ENCODE assay signal across 8 cellular contexts in the genomic region with DNA sequence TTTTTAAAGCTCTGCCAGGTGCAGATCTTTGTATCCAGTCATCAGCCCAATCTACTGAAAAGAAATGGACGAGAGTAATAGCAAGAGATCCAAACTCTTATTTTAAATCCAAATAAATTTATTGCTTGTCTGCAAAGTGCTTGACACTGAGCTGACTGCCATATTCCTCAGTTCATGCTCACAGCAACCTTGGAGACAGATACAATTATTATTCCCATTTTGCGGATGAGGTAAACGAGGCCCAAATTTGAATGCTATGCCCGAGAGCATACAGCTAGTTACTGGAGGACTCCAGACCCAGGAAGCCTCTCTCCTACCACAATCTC. TPM values are rescaled to one million over a fixed set of nuclear protein-coding genes. Genes with fewer than 3 reads are reported as not detected.
DNase-seq lines count a peak whose midpoint lies in the region; ATAC-seq, FAIRE-seq and TF ChIP-seq lines count a peak whose summit lies in the region.

No MANE protein-coding gene starts in this region.

- no peaks in the 10 kb centered on the region for H4K20me1 ChIP-seq in K562 (replicated peaks; ENCODE audit: control insufficient read depth, insufficient read depth, low read length)

- H3K9me3 ChIP-seq in K562 (replicated peaks; ENCODE audit: control insufficient read depth, insufficient read depth, low read depth, low read length), result no peaks in the 10 kb centered on the region; the same call in 1 of the 2 replicates
- no peaks in the 10 kb centered on the region for H3K9me3 ChIP-seq in transverse colon

- peak overlapping the region; percentile 100 for H3K4me3 Mint-ChIP-seq in activated naive CD4-positive, alpha-beta T cell treated with anti-CD3 and anti-CD28 coated beads, Interleukin-2, amount 10 ng/mL, durations not matched to agents 7 days and 5 days

- no peak for ATAC-seq in K562

- intact Hi-C loops in K562 (cut with micrococcal nuclease), result loop anchor here (1.0 kb wide), 4 partner anchors 27 to 358 kb away; no protein-coding TSS in a partner anchor
- intact Hi-C loops in transverse colon (cut with DNase I; ENCODE audit: low total_unique reads), result no loop called here

- peaks cover 7% of the 10 kb centered on the region for H3K27me3 Mint-ChIP-seq in activated naive CD4-positive, alpha-beta T cell treated with anti-CD3 and anti-CD28 coated beads, Interleukin-2, amount 10 ng/mL, durations not matched to agents 7 days and 5 days

- no peaks in the 10 kb centered on the region for H3K9me3 Mint-ChIP-seq in activated naive CD4-positive, alpha-beta T cell treated with anti-CD3 and anti-CD28 coated beads, Interleukin-2, amount 10 ng/mL, durations not matched to agents 7 days and 5 days

- peak overlapping the region; percentile 95 for H3K4me3 ChIP-seq in K562
- H3K4me3 ChIP-seq in transverse colon, result peak overlapping the region; percentile 49 to 74 (median 60)

- peaks cover 42% of the 10 kb centered on the region for H3K36me3 ChIP-seq in K562 (ENCODE audit: control insufficient read depth, insufficient read depth, low read length)
- peaks cover 0 to 20% (median 7%) of the 10 kb centered on the region in 4 donors for H3K36me3 ChIP-seq in transverse colon

- TF ChIP-seq CTCF in K562 (IDR thresholded peaks at IDR 0.05 in 2 of 3, conservative IDR thresholded peaks at IDR 0.05 in 1 of 3; ENCODE audit: insufficient read depth in 2 of 3, low read depth in 1 of 3, low read length in 3 of 3) (no peak), transverse colon (IDR thresholded peaks at IDR 0.05) (no peak)

- peaks cover 24% of the 10 kb centered on the region for H3K36me3 Mint-ChIP-seq in activated naive CD4-positive, alpha-beta T cell treated with anti-CD3 and anti-CD28 coated beads, Interleukin-2, amount 10 ng/mL, durations not matched to agents 7 days and 5 days

- peaks cover 50% of the 10 kb centered on the region for H3K79me2 ChIP-seq in K562 (ENCODE audit: control insufficient read depth, insufficient read depth, low read length)

- peaks cover 5 to 14% of the 10 kb centered on the region in 2 experiments; a peak in 4 of 5 replicates for H3K4me1 ChIP-seq in K562 (replicated peaks in 1 of 2; ENCODE audit: control insufficient read depth in 2 of 2, insufficient read depth in 2 of 2, low read length in 2 of 2)
- H3K4me1 ChIP-seq in transverse colon, result peaks cover 0 to 20% (median 15%) of the 10 kb centered on the region in 4 donors

- CTCF ChIA-PET in activated naive CD4-positive, alpha-beta T cell treated with anti-CD3 and anti-CD28 coated beads, Interleukin-2, amount 10 ng/mL, durations not matched to agents 7 days and 5 days (lab: Charles Lee), result interaction anchor here (0.5 to 3.7 kb wide), 16 partner anchors 8 to 402 kb away, joined by 3 to 48 read pairs (median 4); a partner anchor contains a TSS
- CTCF ChIA-PET in K562 (lab: Yijun Ruan, JAX; ENCODE audit: low intra/inter-chr PET ratio), result interaction anchor here (1.5 to 1.8 kb wide), 2 partner anchors 45 to 358 kb away, joined by 7 to 29 read pairs; no protein-coding TSS in a partner anchor

- H3K27ac ChIP-seq in K562 (ENCODE audit: extremely low read depth, low read depth, low read length), result peak overlapping the region; percentile 84
- peak overlapping the region; percentile 60 to 83 (median 80) for H3K27ac ChIP-seq in transverse colon

- peak overlapping the region; percentile 94 for H2AFZ ChIP-seq in K562 (ENCODE audit: low read depth, low read length)

- H3K27ac Mint-ChIP-seq in activated naive CD4-positive, alpha-beta T cell treated with anti-CD3 and anti-CD28 coated beads, Interleukin-2, amount 10 ng/mL, durations not matched to agents 7 days and 5 days, result peak overlapping the region; percentile 96

- TF ChIP-seq RAD21 in K562 (CRISPR knock-in tag; conservative IDR thresholded peaks at IDR 0.05 in 1 of 2, IDR thresholded peaks at IDR 0.05 in 1 of 2), result no peak

- TF ChIP-seq POLR2A in K562 (conservative IDR thresholded peaks at IDR 0.05) (no peak), transverse colon (IDR thresholded peaks at IDR 0.05) (no peak)

- no TSS peak for BruUV-seq in K562 (replicated peaks; lab: Mats Ljungman, UMichigan)

- DNase-seq in activated naive CD4-positive, alpha-beta T cell treated with anti-CD3 and anti-CD28 coated beads, Interleukin-2, amount 10 ng/mL, durations not matched to agents 7 days and 5 days, result no peak
- no peak for DNase-seq in activated naive CD4-positive, alpha-beta T cell (lab: John Stamatoyannopoulos, UW)
- DNase-seq in K562 (ENCODE audit: extremely low read depth in 1 of 4, low spot score in 3 of 4), result no peak
- peak; percentile 13 to 16 for DNase-seq in lung microvascular endothelial cell (ENCODE audit: low read depth in 2 of 2)
- no peak for DNase-seq in transverse colon
- no peak for DNase-seq in stimulated activated CD4-positive, alpha-beta T cell treated with anti-CD3 and anti-CD28 coated beads, Interleukin-2, amount 100 ng/mL, for 24 hours
- no peak for DNase-seq in NCI-H2029 (lab: John Stamatoyannopoulos, UW)
- DNase-seq in OCI-M1 (lab: John Stamatoyannopoulos, UW), result no peak

- H3K9me1 ChIP-seq in K562 (ENCODE audit: control insufficient read depth, insufficient read depth, low read length), result no peaks in the 10 kb centered on the region

- H3K27me3 ChIP-seq in K562 (ENCODE audit: control insufficient read depth in 2 of 2, insufficient read depth in 2 of 2, low read length in 2 of 2), result no peaks in the 10 kb centered on the region
- no peaks in the 10 kb centered on the region for H3K27me3 ChIP-seq in transverse colon

- H3K9ac ChIP-seq in K562 (ENCODE audit: insufficient read depth in 1 of 2, low read depth in 2 of 2, low read length in 2 of 2), result peak overlapping the region; percentile 97 to 99

- peaks cover 37% of the 10 kb centered on the region for H3K4me1 Mint-ChIP-seq in activated naive CD4-positive, alpha-beta T cell treated with anti-CD3 and anti-CD28 coated beads, Interleukin-2, amount 10 ng/mL, durations not matched to agents 7 days and 5 days

- in situ Hi-C loops in K562 (cut with MboI) (loop anchor here (5.0 kb wide), 1 partner anchor 42 kb away; no protein-coding TSS in a partner anchor), transverse colon (cut with MboI; ENCODE audit: low pct_ligation_motif_present in 1 of 4, low pct_unique_long_range_greater_than_20kb in 1 of 4, low sequenced_read_pairs in 3 of 4) (loop anchor here in 2 of 4 donors (10.0 kb wide), 2 partner anchors 49 to 359 kb away; no protein-coding TSS in a partner anchor)

- TF ChIP-seq EP300 in K562 (IDR thresholded peaks at IDR 0.05; ENCODE audit: low read length) (no peak), transverse colon (IDR thresholded peaks at IDR 0.05; ENCODE audit: low read depth) (no peak)

- POLR2A ChIA-PET in K562 (lab: Yijun Ruan, JAX), result interaction anchor here (0.5 to 4.0 kb wide), 12 partner anchors 8 to 50 kb away, joined by 3 to 56 read pairs (median 5); a partner anchor contains a TSS

- FAIRE-seq in K562 (lab: Jason Lieb, UNC), result no peak

- WGBS in K562 (ENCODE audit: insufficient coverage, low coverage, missing lambda C conversion rate), result 0% methylated on average over 4 of the region's 4 CpGs
- 7 to 14% methylated on average over 1 to 4 of the region's 4 CpGs for WGBS in transverse colon (ENCODE audit: low coverage in 1 of 2), 2 donors

- peak overlapping the region; percentile 98 for H3K4me2 ChIP-seq in K562 (ENCODE audit: insufficient read depth, low read length)

RNA-seq across cellular contexts. Expression of a gene that starts 0.6 kb away (rescaled TPM):
- total RNA-seq in K562 (2011; cell fraction: chromatin; rRNA removed; ENCODE audit: low replicate concordance), result 105 and 163 TPM in 2 replicates
- total RNA-seq in K562 (2011; cell fraction: nucleolus; rRNA removed), result 111 and 135 TPM in 2 replicates
- 77.2 and 104 TPM in 2 replicates for total RNA-seq in K562 (2011; cell fraction: nucleoplasm; rRNA removed)
- 91.1 and 91.3 TPM in 2 replicates for total RNA-seq in K562 (2014; rRNA removed)
- 61.3 and 63.6 TPM in 2 replicates for total RNA-seq in K562 (2014; rRNA removed; fragmentation: Illumina TruSeq; extraction: Trizol)
- total RNA-seq in K562 (2015; rRNA removed; fragmentation: Illumina TruSeq; extraction: Trizol), result 81.2 and 85.7 TPM in 2 replicates
- 117 and 119 TPM in 2 replicates for total RNA-seq in K562 (2021)
- polyA plus RNA-seq in K562 (2011; rRNA removed), result 116 and 135 TPM in 2 replicates
- 157 and 178 TPM in 2 replicates for polyA plus RNA-seq in K562 (2011; cell fraction: cytosol; rRNA removed)
- polyA plus RNA-seq in K562 (2011; cell fraction: nucleus; rRNA removed), result 86.6 and 87.3 TPM in 2 replicates
- 117 and 160 TPM in 2 replicates for polyA plus RNA-seq in K562 (2012)
- polyA plus RNA-seq in K562 (2014; fragmentation: Illumina TruSeq; extraction: Trizol), result 129 and 135 TPM in 2 replicates
- polyA plus RNA-seq in K562 (2014; fragmentation: Nextera tagmentation; extraction: Ambion mirVana), result 100 to 1,000 TPM in 1 of 2 experiments, 10 to 100 TPM in 1; 42.4 to 139 TPM
- 148 and 150 TPM in 2 replicates for polyA plus RNA-seq in K562 (2014; rRNA removed)
- polyA minus RNA-seq in K562 (2011; rRNA and poly(A)+ RNA removed), result 122 and 124 TPM in 2 replicates
- 84.0 and 111 TPM in 2 replicates for polyA minus RNA-seq in K562 (2011; cell fraction: cytosol; rRNA and poly(A)+ RNA removed)
- polyA minus RNA-seq in K562 (2011; cell fraction: nucleus; rRNA and poly(A)+ RNA removed), result 40.3 and 72.0 TPM in 2 replicates
- 12.7 and 17.4 TPM in 2 replicates for total RNA-seq in lung microvascular endothelial cell
- total RNA-seq in transverse colon, result 10 to 100 TPM; 21.2 to 60.2 (median 34.0) TPM

RNA-seq across cellular contexts. Expression of a gene that starts 8.0 kb away (rescaled TPM):
- total RNA-seq in K562 (2011; cell fraction: chromatin; rRNA removed; ENCODE audit: low replicate concordance), result 54.0 and 74.4 TPM in 2 replicates
- 33.5 and 36.6 TPM in 2 replicates for total RNA-seq in K562 (2011; cell fraction: nucleolus; rRNA removed)
- 32.8 and 44.3 TPM in 2 replicates for total RNA-seq in K562 (2011; cell fraction: nucleoplasm; rRNA removed)
- total RNA-seq in K562 (2014; rRNA removed), result 14.9 and 20.6 TPM in 2 replicates
- total RNA-seq in K562 (2014; rRNA removed; fragmentation: Illumina TruSeq; extraction: Trizol), result 14.6 and 17.4 TPM in 2 replicates
- 15.3 and 15.8 TPM in 2 replicates for total RNA-seq in K562 (2015; rRNA removed; fragmentation: Illumina TruSeq; extraction: Trizol)
- total RNA-seq in K562 (2021), result 33.7 and 34.4 TPM in 2 replicates
- polyA plus RNA-seq in K562 (2011; rRNA removed), result 7.1 and 8.5 TPM in 2 replicates
- polyA plus RNA-seq in K562 (2011; cell fraction: cytosol; rRNA removed), result 6.5 and 11.3 TPM in 2 replicates
- polyA plus RNA-seq in K562 (2011; cell fraction: nucleus; rRNA removed), result 25.1 and 34.9 TPM in 2 replicates
- polyA plus RNA-seq in K562 (2012), result 24.0 and 37.6 TPM in 2 replicates
- 23.1 and 27.1 TPM in 2 replicates for polyA plus RNA-seq in K562 (2014; fragmentation: Illumina TruSeq; extraction: Trizol)
- 1 to 10 TPM; 1.9 to 2.0 TPM for polyA plus RNA-seq in K562 (2014; fragmentation: Nextera tagmentation; extraction: Ambion mirVana)
- polyA plus RNA-seq in K562 (2014; rRNA removed), result 10.7 and 12.1 TPM in 2 replicates
- 11.3 and 13.3 TPM in 2 replicates for polyA minus RNA-seq in K562 (2011; rRNA and poly(A)+ RNA removed)
- 10.2 and 17.9 TPM in 2 replicates for polyA minus RNA-seq in K562 (2011; cell fraction: cytosol; rRNA and poly(A)+ RNA removed)
- 12.7 and 15.7 TPM in 2 replicates for polyA minus RNA-seq in K562 (2011; cell fraction: nucleus; rRNA and poly(A)+ RNA removed)
- total RNA-seq in lung microvascular endothelial cell, result 15.1 and 16.6 TPM in 2 replicates
- 100 to 1,000 TPM in 1 of 4 donors, 10 to 100 TPM in 3; 66.8 to 157 (median 73.7) TPM for total RNA-seq in transverse colon

RNA-seq across cellular contexts. Expression of a gene that starts 27.7 kb away (rescaled TPM):
- 13.6 and 15.9 TPM in 2 replicates for total RNA-seq in K562 (2011; cell fraction: chromatin; rRNA removed; ENCODE audit: low replicate concordance)
- 12.1 and 13.3 TPM in 2 replicates for total RNA-seq in K562 (2011; cell fraction: nucleolus; rRNA removed)
- 12.6 and 16.4 TPM in 2 replicates for total RNA-seq in K562 (2011; cell fraction: nucleoplasm; rRNA removed)
- 88.9 and 98.8 TPM in 2 replicates for total RNA-seq in K562 (2014; rRNA removed)
- total RNA-seq in K562 (2014; rRNA removed; fragmentation: Illumina TruSeq; extraction: Trizol), result 133 and 142 TPM in 2 replicates
- total RNA-seq in K562 (2015; rRNA removed; fragmentation: Illumina TruSeq; extraction: Trizol), result 198 and 202 TPM in 2 replicates
- total RNA-seq in K562 (2021), result 102 and 105 TPM in 2 replicates
- 78.0 and 122 TPM in 2 replicates for polyA plus RNA-seq in K562 (2011; rRNA removed)
- 75.5 and 96.1 TPM in 2 replicates for polyA plus RNA-seq in K562 (2011; cell fraction: cytosol; rRNA removed)
- polyA plus RNA-seq in K562 (2011; cell fraction: nucleus; rRNA removed), result 20.9 and 23.0 TPM in 2 replicates
- polyA plus RNA-seq in K562 (2012), result 174 and 178 TPM in 2 replicates
- polyA plus RNA-seq in K562 (2014; fragmentation: Illumina TruSeq; extraction: Trizol), result 140 and 142 TPM in 2 replicates
- 100 to 1,000 TPM in 1 of 2 experiments, 10 to 100 TPM in 1; 96.7 to 152 TPM for polyA plus RNA-seq in K562 (2014; fragmentation: Nextera tagmentation; extraction: Ambion mirVana)
- 116 and 122 TPM in 2 replicates for polyA plus RNA-seq in K562 (2014; rRNA removed)
- polyA minus RNA-seq in K562 (2011; rRNA and poly(A)+ RNA removed), result 41.7 and 49.6 TPM in 2 replicates
- polyA minus RNA-seq in K562 (2011; cell fraction: cytosol; rRNA and poly(A)+ RNA removed), result 19.7 and 29.8 TPM in 2 replicates
- 3.0 and 6.7 TPM in 2 replicates for polyA minus RNA-seq in K562 (2011; cell fraction: nucleus; rRNA and poly(A)+ RNA removed)
- total RNA-seq in lung microvascular endothelial cell, result 25.2 and 217 TPM in 2 replicates
- total RNA-seq in transverse colon, result 100 to 1,000 TPM in 3 of 4 donors, 1 to 10 TPM in 1; 9.0 to 296 (median 165) TPM

Comparison
In these comparisons a context has a peak if more than half of its experiments do, and no peak if none do; other contexts are left out.
1. DNase-seq: peak in lung microvascular endothelial cell (2 of 2); none in activated naive CD4-positive, alpha-beta T cell treated with anti-CD3 and anti-CD28 coated beads, Interleukin-2, amount 10 ng/mL, durations not matched to agents 7 days and 5 days (single experiment), activated naive CD4-positive, alpha-beta T cell (0 of 4), K562 (0 of 4), transverse colon (single experiment), stimulated activated CD4-positive, alpha-beta T cell treated with anti-CD3 and anti-CD28 coated beads, Interleukin-2, amount 100 ng/mL, for 24 hours (0 of 2), NCI-H2029 (single experiment) and OCI-M1 (single experiment).